In the genomic region with DNA sequence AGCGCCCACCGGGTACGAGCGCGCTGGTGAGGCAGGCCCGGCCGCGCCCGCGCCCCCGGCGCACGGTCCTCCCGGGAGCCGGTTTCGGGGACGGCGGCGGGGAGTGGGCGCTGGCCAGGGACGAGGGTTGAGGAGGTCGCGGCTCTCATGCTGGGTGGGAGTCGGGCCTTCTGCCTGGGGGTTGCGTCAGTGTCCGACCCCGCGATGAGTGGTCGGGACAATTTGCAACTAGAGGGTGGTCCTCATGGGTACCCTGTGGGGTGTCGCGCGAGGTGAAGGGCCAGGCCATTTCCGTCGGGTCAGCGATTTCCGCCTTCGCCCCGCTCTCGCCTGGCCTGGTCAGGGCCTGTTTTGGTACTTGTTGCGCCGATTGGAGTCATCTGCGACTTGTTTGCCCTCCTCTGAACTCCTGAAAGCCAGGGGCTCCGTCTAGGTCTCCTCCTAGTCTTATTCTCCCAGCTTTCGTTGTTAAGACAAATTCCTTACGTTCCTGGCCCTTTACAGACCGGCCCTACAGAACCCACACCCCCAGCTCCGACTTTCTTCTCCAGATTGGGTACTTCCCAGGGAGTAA, we compare ENCODE assay signal across 1 cellular context.
TF ChIP-seq lines count a peak whose summit lies in the region.

No MANE protein-coding gene starts in this region.

TF ChIP-seq in A549, 52 proteins besides CTCF, POLR2A, EP300 and RAD21 (continued from another document):
- TF ChIP-seq, protein P1, sequence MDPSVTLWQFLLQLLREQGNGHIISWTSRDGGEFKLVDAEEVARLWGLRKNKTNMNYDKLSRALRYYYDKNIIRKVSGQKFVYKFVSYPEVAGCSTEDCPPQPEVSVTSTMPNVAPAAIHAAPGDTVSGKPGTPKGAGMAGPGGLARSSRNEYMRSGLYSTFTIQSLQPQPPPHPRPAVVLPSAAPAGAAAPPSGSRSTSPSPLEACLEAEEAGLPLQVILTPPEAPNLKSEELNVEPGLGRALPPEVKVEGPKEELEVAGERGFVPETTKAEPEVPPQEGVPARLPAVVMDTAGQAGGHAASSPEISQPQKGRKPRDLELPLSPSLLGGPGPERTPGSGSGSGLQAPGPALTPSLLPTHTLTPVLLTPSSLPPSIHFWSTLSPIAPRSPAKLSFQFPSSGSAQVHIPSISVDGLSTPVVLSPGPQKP (IDR thresholded peaks at IDR 0.05; ENCODE audit: low read depth, low read length) = no peak
